8 cellular contexts compared by ENCODE assay signal in the genomic region with DNA sequence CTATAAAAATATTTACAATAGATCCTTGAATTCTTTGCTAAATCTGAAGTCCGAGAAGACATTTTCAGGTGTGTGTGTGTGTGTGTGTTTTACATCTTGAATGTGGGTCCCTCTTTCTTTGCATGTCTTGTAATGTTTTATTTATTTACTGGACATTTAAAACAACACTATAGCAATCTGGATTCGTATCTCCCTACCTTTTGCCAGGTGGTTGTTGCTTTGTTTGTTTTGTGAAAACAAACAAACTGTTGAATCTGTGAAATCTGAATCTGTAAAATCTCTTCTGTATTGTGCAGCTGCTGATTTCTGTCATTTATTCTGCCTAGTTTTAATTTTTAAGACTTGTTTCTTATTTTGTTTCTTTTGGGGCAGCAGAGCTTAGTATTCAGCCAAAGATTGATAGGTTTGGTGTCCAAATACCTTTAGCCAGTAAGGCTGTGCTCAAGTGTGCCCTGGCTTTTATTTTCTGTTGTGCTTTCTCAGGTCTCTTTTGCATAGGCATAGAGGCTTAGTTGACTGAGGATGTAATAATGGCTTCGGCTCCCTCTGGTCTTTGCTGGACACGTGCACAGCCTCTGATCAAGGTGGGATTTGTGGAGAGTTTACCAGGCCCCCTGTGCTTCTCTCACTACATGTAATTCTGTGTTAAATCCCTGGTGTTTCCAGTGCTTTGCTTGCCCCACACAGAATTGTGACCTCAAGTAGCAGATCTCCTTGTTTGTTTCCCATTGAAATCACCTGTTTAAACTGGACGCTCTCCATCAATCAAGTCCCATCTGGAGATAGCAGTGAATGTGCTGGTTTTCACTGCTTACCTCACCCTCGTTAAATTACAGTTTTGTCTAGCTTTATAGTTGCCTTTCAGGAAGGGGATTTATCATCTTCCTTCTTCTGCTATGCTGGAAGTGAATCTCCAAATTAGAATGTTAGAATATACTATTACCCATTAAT.
DNase-seq lines count a peak whose midpoint lies in the region; ATAC-seq and TF ChIP-seq lines count a peak whose summit lies in the region.

No MANE protein-coding gene starts in this region.

- peaks cover 33% of the 10 kb centered on the region for H3K36me3 ChIP-seq in endodermal cell (ENCODE audit: control insufficient read depth, insufficient read depth, low read length)
- peaks cover 8% of the 10 kb centered on the region for H3K36me3 ChIP-seq in skeletal muscle satellite cell (ENCODE audit: insufficient read depth, low read length)
- H3K36me3 ChIP-seq in osteoblast (ENCODE audit: insufficient read depth, low read length), result peaks cover 8% of the 10 kb centered on the region

- H3K27ac Mint-ChIP-seq in activated T-cell treated with anti-CD3 and anti-CD28 coated beads, Interleukin-2, amount 50 U/mL, for 72 hours, result peak overlapping the region; percentile 36
- peak overlapping the region; percentile 46 for H3K27ac Mint-ChIP-seq in endodermal cell

- peaks cover 92% of the 10 kb centered on the region for H3K79me2 ChIP-seq in osteoblast (ENCODE audit: insufficient read depth, low read length)

- TF ChIP-seq CTCF in endodermal cell (conservative IDR thresholded peaks at IDR 0.05), result no peak
- TF ChIP-seq CTCF in osteoblast (IDR thresholded peaks at IDR 0.05; ENCODE audit: extremely low read depth, low read depth, low read length), result no peak

- H3K9me3 Mint-ChIP-seq in activated T-cell treated with anti-CD3 and anti-CD28 coated beads, Interleukin-2, amount 50 U/mL, for 72 hours, result no peaks in the 10 kb centered on the region
- H3K9me3 Mint-ChIP-seq in activated T-cell treated with anti-CD3 and anti-CD28 coated beads, Interleukin-2, amount 50 U/mL, for 4 hours, result no peaks in the 10 kb centered on the region
- no peaks in the 10 kb centered on the region for H3K9me3 Mint-ChIP-seq in endodermal cell

- no peak overlapping the region for H3K4me3 Mint-ChIP-seq in activated T-cell treated with anti-CD3 and anti-CD28 coated beads, Interleukin-2, amount 50 U/mL, for 72 hours
- H3K4me3 Mint-ChIP-seq in activated T-cell treated with anti-CD3 and anti-CD28 coated beads, Interleukin-2, amount 50 U/mL, for 4 hours, result no peak overlapping the region
- H3K4me3 Mint-ChIP-seq in endodermal cell, result no peak overlapping the region

- H3K36me3 Mint-ChIP-seq in activated T-cell treated with anti-CD3 and anti-CD28 coated beads, Interleukin-2, amount 50 U/mL, for 72 hours (ENCODE audit: insufficient read depth in 2 of 2), result peaks cover 5 to 11% of the 10 kb centered on the region in 2 donors
- peaks cover 30% of the 10 kb centered on the region for H3K36me3 Mint-ChIP-seq in activated T-cell treated with anti-CD3 and anti-CD28 coated beads, Interleukin-2, amount 50 U/mL, for 4 hours (ENCODE audit: insufficient read depth)
- peaks cover 18% of the 10 kb centered on the region for H3K36me3 Mint-ChIP-seq in endodermal cell (ENCODE audit: low read depth)

- H3K27ac ChIP-seq in endodermal cell (ENCODE audit: low read depth, low read length), result no peak overlapping the region
- H3K27ac ChIP-seq in osteoblast (ENCODE audit: low read depth, low read length), result no peak overlapping the region

- DNase-seq in activated T-cell treated with anti-CD3 and anti-CD28 coated beads, Interleukin-2, amount 50 U/mL, for 72 hours, result no peak
- no peak for DNase-seq in activated T-cell treated with anti-CD3 and anti-CD28 coated beads, Interleukin-2, amount 50 U/mL, for 4 hours
- DNase-seq in NCI-H345 treated with DMSO at 0.1 percent for 48 hours (lab: John Stamatoyannopoulos, UW; ENCODE audit: unreplicated experiment) (peak; percentile 18), endodermal cell (no peak), osteoblast (ENCODE audit: insufficient read length, low spot score, missing footprints) (no peak)

- H3K4me2 ChIP-seq in skeletal muscle satellite cell (ENCODE audit: low read length) (peak overlapping the region; percentile 2), osteoblast (ENCODE audit: insufficient read depth, low read length) (no peak overlapping the region)

- no peak overlapping the region for H2AFZ ChIP-seq in osteoblast (ENCODE audit: low read length)

- H3K27me3 Mint-ChIP-seq in activated T-cell treated with anti-CD3 and anti-CD28 coated beads, Interleukin-2, amount 50 U/mL, for 72 hours (ENCODE audit: low read depth), result no peaks in the 10 kb centered on the region
- no peaks in the 10 kb centered on the region for H3K27me3 Mint-ChIP-seq in activated T-cell treated with anti-CD3 and anti-CD28 coated beads, Interleukin-2, amount 50 U/mL, for 4 hours (ENCODE audit: low read depth)
- no peaks in the 10 kb centered on the region for H3K27me3 Mint-ChIP-seq in endodermal cell (ENCODE audit: insufficient read depth)

- H3K4me3 ChIP-seq in endodermal cell (ENCODE audit: low read length), result no peak overlapping the region
- no peak overlapping the region for H3K4me3 ChIP-seq in skeletal muscle satellite cell (ENCODE audit: low read length)
- H3K4me3 ChIP-seq in osteoblast (ENCODE audit: insufficient read depth, low read length), result no peak overlapping the region

- H3K9me3 ChIP-seq in endodermal cell (ENCODE audit: control insufficient read depth, low read length) (no peaks in the 10 kb centered on the region), skeletal muscle satellite cell (replicated peaks; ENCODE audit: low read length) (no peaks in the 10 kb centered on the region), osteoblast (ENCODE audit: low read depth, low read length) (no peaks in the 10 kb centered on the region)

- no peak overlapping the region for H3K9ac ChIP-seq in endodermal cell (ENCODE audit: extremely low read depth, low read length, poor library complexity, severe bottlenecking)
- H3K9ac ChIP-seq in skeletal muscle satellite cell (ENCODE audit: low read depth, low read length), result no peak overlapping the region

- H3K27me3 ChIP-seq in endodermal cell (ENCODE audit: control insufficient read depth, insufficient read depth, low read length, poor library complexity, severe bottlenecking) (no peaks in the 10 kb centered on the region), skeletal muscle satellite cell (ENCODE audit: control insufficient read depth, insufficient read depth, low read length) (no peaks in the 10 kb centered on the region), osteoblast (ENCODE audit: insufficient read depth, low read length) (no peaks in the 10 kb centered on the region)

- 88 to 94% methylated on average over 3 to 6 of the region's 6 CpGs for WGBS in endodermal cell (ENCODE audit: insufficient coverage in 1 of 2, insufficient read length in 1 of 2), 2 experiments

- no peak for ATAC-seq in activated T-cell treated with anti-CD3 and anti-CD28 coated beads, Interleukin-2, amount 50 U/mL, for 72 hours (replicated peaks in 1 of 2)
- no peak for ATAC-seq in activated T-cell treated with anti-CD3 and anti-CD28 coated beads, Interleukin-2, amount 50 U/mL, for 4 hours
- ATAC-seq in HG03432 (IDR thresholded peaks at IDR 0.05; ENCODE audit: unreplicated experiment), result no peak
- no peak for ATAC-seq in HG02970 (IDR thresholded peaks at IDR 0.05; ENCODE audit: low FRiP score, unreplicated experiment)

- peaks cover 12% of the 10 kb centered on the region for H4K20me1 ChIP-seq in osteoblast (ENCODE audit: insufficient read depth, low read length)

- no peaks in the 10 kb centered on the region for H3K4me1 ChIP-seq in endodermal cell (ENCODE audit: control insufficient read depth, insufficient read depth, low read length)
- H3K4me1 ChIP-seq in skeletal muscle satellite cell (ENCODE audit: control insufficient read depth, insufficient read depth, low read length), result peaks cover 40% of the 10 kb centered on the region
- H3K4me1 ChIP-seq in osteoblast (ENCODE audit: insufficient read depth, low read length), result peaks cover 36% of the 10 kb centered on the region

- H3K4me1 Mint-ChIP-seq in activated T-cell treated with anti-CD3 and anti-CD28 coated beads, Interleukin-2, amount 50 U/mL, for 72 hours (ENCODE audit: low read depth), result peaks cover 23% of the 10 kb centered on the region
- peaks cover 42% of the 10 kb centered on the region for H3K4me1 Mint-ChIP-seq in activated T-cell treated with anti-CD3 and anti-CD28 coated beads, Interleukin-2, amount 50 U/mL, for 4 hours (ENCODE audit: low read depth)
- H3K4me1 Mint-ChIP-seq in endodermal cell, result peaks cover 20% of the 10 kb centered on the region
